8 cellular contexts compared by ENCODE assay signal in the genomic region with DNA sequence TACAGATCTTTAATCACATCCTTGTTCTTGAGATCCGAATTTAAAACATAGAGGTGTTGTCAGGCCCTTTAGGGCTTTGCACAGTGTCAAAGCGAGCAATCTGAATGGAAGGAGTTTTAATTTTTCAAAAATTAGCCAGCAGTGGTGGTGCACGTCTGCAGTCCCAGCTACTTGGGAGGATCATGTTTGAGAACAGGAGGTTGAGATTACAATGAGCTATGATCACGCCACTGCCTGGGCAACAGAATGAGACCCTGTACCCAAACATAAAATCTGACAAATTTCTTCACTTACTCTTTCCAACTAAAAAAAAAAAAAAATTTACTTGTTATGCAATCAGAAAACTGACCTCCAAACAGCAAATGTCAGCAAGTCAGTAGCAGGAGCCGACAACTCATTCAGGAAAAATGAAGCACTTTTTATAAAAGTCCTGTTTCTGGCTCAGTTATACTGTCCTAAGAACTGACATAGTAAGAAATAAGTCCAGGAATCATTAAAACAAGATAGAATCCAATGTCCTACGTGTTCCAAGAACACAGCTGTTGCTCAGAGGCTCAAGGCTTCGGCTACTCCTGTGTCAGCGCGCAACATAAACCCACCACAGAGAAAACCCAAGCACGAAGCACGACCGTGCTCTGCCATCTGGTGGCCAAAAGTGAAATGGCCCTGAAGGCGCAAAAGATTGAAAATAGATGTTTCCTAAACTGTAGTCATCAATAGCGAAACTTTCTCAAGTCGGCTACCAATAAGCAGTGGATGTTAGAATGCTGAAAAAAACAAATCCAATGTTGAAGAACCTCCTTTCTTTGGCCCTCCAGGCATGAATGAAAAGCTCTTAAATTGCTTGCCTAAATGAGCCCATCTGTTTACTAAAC.
DNase-seq lines count a peak whose midpoint lies in the region; ATAC-seq and TF ChIP-seq lines count a peak whose summit lies in the region.

No MANE protein-coding gene starts in this region.

- intact Hi-C loops in aorta (cut with DNase I), result no loop called here

- H3K4me2 ChIP-seq in KMS-11, result peak overlapping the region; percentile 44

- H3K9me3 Mint-ChIP-seq in progenitor cell of endocrine pancreas (ENCODE audit: low read depth), result peaks cover 15% of the 10 kb centered on the region

- peaks cover 6% of the 10 kb centered on the region for H3K4me1 ChIP-seq in KMS-11 (ENCODE audit: low read depth, poor library complexity, severe bottlenecking)
- H3K4me1 ChIP-seq in aorta (ENCODE audit: control insufficient read depth in 1 of 2, insufficient read depth in 2 of 2, low read length in 2 of 2), result no peaks in the 10 kb centered on the region

- no peaks in the 10 kb centered on the region for H4K20me1 ChIP-seq in KMS-11 (ENCODE audit: insufficient read depth)

- H3K36me3 ChIP-seq in KMS-11 (ENCODE audit: insufficient read depth), result no peaks in the 10 kb centered on the region
- H3K36me3 ChIP-seq in aorta (ENCODE audit: control insufficient read depth in 1 of 2, insufficient read depth in 2 of 2, low read length in 1 of 2), result no peaks in the 10 kb centered on the region

- peaks cover 1% of the 10 kb centered on the region for H3K9me3 ChIP-seq in aorta (ENCODE audit: control insufficient read depth, low read length)

- H3K27me3 ChIP-seq in KMS-11 (ENCODE audit: insufficient read depth, low read depth) (no peaks in the 10 kb centered on the region), aorta (ENCODE audit: control insufficient read depth in 1 of 2, insufficient read depth in 2 of 2, low read length in 1 of 2) (no peaks in the 10 kb centered on the region)

- peak; percentile 68 for DNase-seq in EL
- peak; percentile 42 to 59 for DNase-seq in SHP77 (lab: John Stamatoyannopoulos, UW)
- peak; percentile 5 to 39 (median 26) for DNase-seq in activated naive CD4-positive, alpha-beta T cell (lab: John Stamatoyannopoulos, UW)
- DNase-seq in globus pallidus (ENCODE audit: low spot score), result peak; percentile 29
- peak; percentile 49 for DNase-seq in progenitor cell of endocrine pancreas (ENCODE audit: low spot score, unreplicated experiment)
- DNase-seq in aorta, result peak; percentile 76 to 87

- H3K79me2 ChIP-seq in KMS-11 (ENCODE audit: insufficient read depth, low read depth), result no peaks in the 10 kb centered on the region

- H3K4me1 Mint-ChIP-seq in progenitor cell of endocrine pancreas (ENCODE audit: low read depth), result no peaks in the 10 kb centered on the region

- peak; percentile 88 for ATAC-seq in GM21576 (IDR thresholded peaks at IDR 0.05; ENCODE audit: unreplicated experiment)
- peak; percentile 92 for ATAC-seq in aorta (ENCODE audit: low FRiP score)

- H3K27ac ChIP-seq in KMS-11 (no peak overlapping the region), aorta (ENCODE audit: low read depth in 1 of 2, low read length in 2 of 2) (no peak overlapping the region)

- peak overlapping the region; percentile 23; the same call in 1 of the 2 replicates for H2AFZ ChIP-seq in KMS-11 (ENCODE audit: low read depth)

- no peak overlapping the region for H3K4me3 Mint-ChIP-seq in progenitor cell of endocrine pancreas (ENCODE audit: low read depth)

- H3K9ac ChIP-seq in KMS-11, result no peak overlapping the region

- H3K27ac Mint-ChIP-seq in progenitor cell of endocrine pancreas, result no peak overlapping the region

- 16 to 20% methylated on average over 15 of the region's 15 CpGs for WGBS in aorta, 2 donors

- no peaks in the 10 kb centered on the region for H3K36me3 Mint-ChIP-seq in progenitor cell of endocrine pancreas (ENCODE audit: insufficient read depth)

- H3K4me3 ChIP-seq in KMS-11 (IDR thresholded peaks at IDR 0.05; ENCODE audit: insufficient read depth, low read depth, low read length), result no peak overlapping the region
- H3K4me3 ChIP-seq in aorta (ENCODE audit: low read length in 2 of 2), result no peak overlapping the region

- TF ChIP-seq CTCF in KMS-11 (conservative IDR thresholded peaks at IDR 0.05; ENCODE audit: low read depth, low read length), result peak; percentile 96
- peak; percentile 96 for TF ChIP-seq CTCF in progenitor cell of endocrine pancreas (IDR thresholded peaks at IDR 0.05; ENCODE audit: unreplicated experiment)

- peaks cover 10% of the 10 kb centered on the region for H3K27me3 Mint-ChIP-seq in progenitor cell of endocrine pancreas

Comparison
In these comparisons a context has a peak if more than half of its experiments do, and no peak if none do; other contexts are left out.
1. DNase-seq: peak in every context shown above with its lines; median percentile 82 in aorta; 68 in EL; 50 in SHP77; 49 in progenitor cell of endocrine pancreas; 29 in globus pallidus; 26 in activated naive CD4-positive, alpha-beta T cell.